In the genomic region with DNA sequence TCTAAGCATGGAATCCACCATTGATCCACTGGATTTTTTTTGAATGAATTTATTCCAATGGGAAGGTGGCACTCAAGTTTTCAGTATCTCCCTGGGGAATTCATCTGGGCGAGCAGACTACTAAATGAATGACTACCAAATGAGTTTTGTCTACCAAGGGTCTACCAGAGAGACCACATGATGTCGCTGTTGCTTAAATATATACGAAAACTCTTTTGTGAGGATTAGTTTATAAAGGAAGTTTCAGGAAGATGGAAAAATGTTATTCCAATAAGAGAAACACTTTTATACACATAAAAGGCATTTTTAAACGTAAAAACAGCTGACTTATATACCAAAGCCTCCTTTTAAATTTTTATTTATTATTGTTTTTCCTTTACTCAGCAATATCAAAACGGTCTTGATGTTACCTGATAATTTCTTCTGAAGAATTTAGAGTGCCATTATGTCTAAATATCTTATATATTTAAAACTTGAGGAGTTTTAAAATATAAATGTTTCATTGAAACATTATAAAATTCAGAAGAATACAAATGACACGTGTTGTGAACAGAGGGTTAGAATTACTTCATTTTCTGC, we compare ENCODE assay signal across 8 cellular contexts.
DNase-seq lines count a peak whose midpoint lies in the region; ATAC-seq and TF ChIP-seq lines count a peak whose summit lies in the region.

No MANE protein-coding gene starts in this region.

- H3K27ac Mint-ChIP-seq in HFFc6 = no peak overlapping the region
- H3K27ac Mint-ChIP-seq in activated T-helper 17 cell treated with anti-CD3 and anti-CD28 coated beads, Interleukin-2, amount 50 U/mL, for 72 hours = no peak overlapping the region

- ATAC-seq in mucosa of descending colon (peak; percentile 34), HG03354 (IDR thresholded peaks at IDR 0.05; ENCODE audit: poor library complexity, severe bottlenecking, unreplicated experiment) (no peak), HG03196 (IDR thresholded peaks at IDR 0.05; ENCODE audit: unreplicated experiment) (no peak)
- no peak for ATAC-seq in activated T-helper 17 cell treated with anti-CD3 and anti-CD28 coated beads, Interleukin-2, amount 50 U/mL, for 72 hours (replicated peaks)

- H3K27ac ChIP-seq in coronary artery = no peak overlapping the region

- no peak overlapping the region for H3K4me3 ChIP-seq in coronary artery
- H3K4me3 ChIP-seq in mucosa of descending colon = no peak overlapping the region

- H3K9me3 Mint-ChIP-seq in HFFc6 = no peaks in the 10 kb centered on the region
- H3K9me3 Mint-ChIP-seq in activated T-helper 17 cell treated with anti-CD3 and anti-CD28 coated beads, Interleukin-2, amount 50 U/mL, for 72 hours = no peaks in the 10 kb centered on the region

- no peaks in the 10 kb centered on the region for H3K36me3 ChIP-seq in mucosa of descending colon (ENCODE audit: low read depth)

- H3K27me3 Mint-ChIP-seq in HFFc6 (ENCODE audit: insufficient read depth) = no peaks in the 10 kb centered on the region
- peaks cover 17% of the 10 kb centered on the region for H3K27me3 Mint-ChIP-seq in activated T-helper 17 cell treated with anti-CD3 and anti-CD28 coated beads, Interleukin-2, amount 50 U/mL, for 72 hours

- intact Hi-C loops in mucosa of descending colon (cut with DNase I, micrococcal nuclease) = loop anchor here in 1 of 2 donors (5.0 kb wide), 1 partner anchor 127 kb away; no protein-coding TSS in a partner anchor

- no peak overlapping the region for H3K4me3 Mint-ChIP-seq in HFFc6
- H3K4me3 Mint-ChIP-seq in activated T-helper 17 cell treated with anti-CD3 and anti-CD28 coated beads, Interleukin-2, amount 50 U/mL, for 72 hours = no peak overlapping the region

- H3K36me3 Mint-ChIP-seq in HFFc6 (ENCODE audit: low read depth) = no peaks in the 10 kb centered on the region
- H3K36me3 Mint-ChIP-seq in activated T-helper 17 cell treated with anti-CD3 and anti-CD28 coated beads, Interleukin-2, amount 50 U/mL, for 72 hours (ENCODE audit: low read depth) = no peaks in the 10 kb centered on the region

- TF ChIP-seq CTCF in HFFc6 (IDR thresholded peaks at IDR 0.05) = peak; percentile 79
- peak; percentile 35 for TF ChIP-seq CTCF in coronary artery (IDR thresholded peaks at IDR 0.05)
- TF ChIP-seq CTCF in mucosa of descending colon (IDR thresholded peaks at IDR 0.05) = no peak

- peak; percentile 89 for DNase-seq in DMS 273 (lab: John Stamatoyannopoulos, UW; ENCODE audit: unreplicated experiment)
- peak; percentile 36 for DNase-seq in HFFc6
- DNase-seq in NCI-H774 (lab: John Stamatoyannopoulos, UW) = peak; percentile 43
- DNase-seq in coronary artery (ENCODE audit: low spot score) = no peak
- DNase-seq in mucosa of descending colon = peak in 1 of 3 donors; percentile 71

- H3K4me1 ChIP-seq in mucosa of descending colon (ENCODE audit: low read depth) = no peaks in the 10 kb centered on the region

- H3K4me1 Mint-ChIP-seq in HFFc6 (ENCODE audit: low read depth) = no peaks in the 10 kb centered on the region
- no peaks in the 10 kb centered on the region for H3K4me1 Mint-ChIP-seq in activated T-helper 17 cell treated with anti-CD3 and anti-CD28 coated beads, Interleukin-2, amount 50 U/mL, for 72 hours

- no peaks in the 10 kb centered on the region for H3K9me3 ChIP-seq in mucosa of descending colon
